Comparison of ENCODE assay signal across 14 cellular contexts in the genomic region with DNA sequence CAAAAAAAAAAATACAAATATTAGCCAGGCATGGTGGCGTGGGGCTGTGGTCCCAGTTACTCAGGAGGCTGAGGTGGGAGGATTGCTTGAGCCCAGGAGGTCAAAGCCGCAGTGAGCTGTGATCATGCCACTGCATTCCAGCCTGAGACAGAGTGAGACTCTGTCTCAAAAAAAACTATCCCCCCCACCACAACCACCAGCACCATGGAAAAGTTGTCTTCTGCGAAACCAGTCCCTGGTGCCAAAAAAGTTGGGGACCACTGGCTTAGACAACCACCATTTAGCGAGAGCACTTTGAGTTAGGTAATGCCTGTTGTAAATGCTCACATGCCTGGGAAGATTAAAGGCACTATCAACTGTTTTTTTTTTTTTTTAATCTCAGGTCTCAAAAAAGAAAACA.
"Had no signal": no experiment of that assay in that cellular context is flagged by ENCODE, and none has a peak within 500 bp of the region (broad histone marks: within the 10 kb centered on the region; RNA-seq: fewer than 3 reads in every experiment).

No MANE protein-coding gene starts in this region.

- H3K9me3 Mint-ChIP-seq: activated T-helper 2 cell treated with anti-CD3 and anti-CD28 coated beads, Interferon-gamma antibody, Interleukin-2, Interleukin-4, amounts not matched to agents 10 μg/mL and 5 μg/mL and 100 μg/mL, durations not matched to agents 14 hours and 24 hours and 36 hours; central memory CD8-positive, alpha-beta T cell; stimulated activated memory B cell treated with anti-CD40 and anti-IgM and Interleukin-4, amounts not matched to agents 10 μg/mL and 1 μg/mL and 100 μg/mL, for 72 hours had no signal

- H3K27ac ChIP-seq: ovary, thyroid gland, uterus had no signal

- H3K4me3 Mint-ChIP-seq: central memory CD8-positive, alpha-beta T cell; mesothelial cell of epicardium; neural crest cell; stimulated activated memory B cell treated with anti-CD40 and anti-IgM and Interleukin-4, amounts not matched to agents 10 μg/mL and 1 μg/mL and 100 μg/mL, for 72 hours had no signal

- H3K27ac Mint-ChIP-seq: activated T-helper 2 cell treated with anti-CD3 and anti-CD28 coated beads, Interferon-gamma antibody, Interleukin-2, Interleukin-4, amounts not matched to agents 10 μg/mL and 5 μg/mL and 100 μg/mL, durations not matched to agents 14 hours and 24 hours and 36 hours; mesothelial cell of epicardium; stimulated activated memory B cell treated with anti-CD40 and anti-IgM and Interleukin-4, amounts not matched to agents 10 μg/mL and 1 μg/mL and 100 μg/mL, for 72 hours had no signal

- H3K9me3 ChIP-seq: ovary, thyroid gland, uterus had no signal

- ATAC-seq: stimulated activated memory B cell treated with anti-CD40 and anti-IgM and Interleukin-4, amounts not matched to agents 10 μg/mL and 1 μg/mL and 100 μg/mL, for 72 hours had no signal

- H3K27me3 ChIP-seq: ovary, thyroid gland, uterus had no signal

- DNase-seq: activated CD4-positive, alpha-beta T cell treated with anti-CD3 and anti-CD28 coated beads, Interleukin-2, amount 50 U/mL, for 48 hours; activated naive CD4-positive, alpha-beta T cell treated with anti-CD3 and anti-CD28 coated beads, Interleukin-2, amount 50 U/mL, for 16 hours; dermis blood vessel endothelial cell; erythroblast; ovary; stimulated activated CD4-positive, alpha-beta T cell treated with anti-CD3 and anti-CD28 coated beads, Interleukin-2, amount 100 ng/mL, for 48 hours; thyroid gland; uterus; WERI-Rb-1 had no signal

- H3K27me3 Mint-ChIP-seq: central memory CD8-positive, alpha-beta T cell; stimulated activated memory B cell treated with anti-CD40 and anti-IgM and Interleukin-4, amounts not matched to agents 10 μg/mL and 1 μg/mL and 100 μg/mL, for 72 hours had no signal

- H3K36me3 ChIP-seq: ovary, thyroid gland, uterus, WERI-Rb-1 had no signal

- H3K4me3 ChIP-seq: ovary, thyroid gland, uterus had no signal

- H3K4me1 ChIP-seq: uterus had no signal
